ENCODE assay signal across 20 cellular contexts in genomic region chr11:34566209-34566551, GRCh38. TPM values are rescaled to one million over a fixed set of nuclear protein-coding genes. Genes with fewer than 3 reads are reported as not detected.
DNase-seq lines count a peak whose midpoint lies in the region; ATAC-seq and TF ChIP-seq lines count a peak whose summit lies in the region.
"Had no signal": no experiment of that assay in that cellular context is flagged by ENCODE, and none has a peak within 500 bp of the region (broad histone marks: within the 10 kb centered on the region; RNA-seq: fewer than 3 reads in every experiment).

No MANE protein-coding gene starts in this region.

- H3K4me3 ChIP-seq in WERI-Rb-1 (ENCODE audit: low read depth, low read length) (no peak overlapping the region), upper lobe of right lung (no peak overlapping the region)
- H3K4me3 ChIP-seq: GM12878, GM23248 had no signal

- H3K36me3 Mint-ChIP-seq in glutamatergic neuron (ENCODE audit: unreplicated experiment) = no peaks in the 10 kb centered on the region
- H3K36me3 Mint-ChIP-seq: CD4-positive, alpha-beta memory T cell had no signal

- ATAC-seq in upper lobe of right lung (no peak), left ventricle myocardium superior (no peak)

- no peaks in the 10 kb centered on the region for H3K9me3 Mint-ChIP-seq in glutamatergic neuron (ENCODE audit: unreplicated experiment)
- H3K9me3 Mint-ChIP-seq: CD4-positive, alpha-beta memory T cell had no signal

- H3K27ac Mint-ChIP-seq in glutamatergic neuron (ENCODE audit: unreplicated experiment) = no peak overlapping the region
- H3K27ac Mint-ChIP-seq: CD4-positive, alpha-beta memory T cell had no signal

- H3K4me3 Mint-ChIP-seq in glutamatergic neuron (ENCODE audit: unreplicated experiment) = no peak overlapping the region
- H3K4me3 Mint-ChIP-seq: CD4-positive, alpha-beta memory T cell had no signal

- H3K36me3 ChIP-seq in WERI-Rb-1 (no peaks in the 10 kb centered on the region), upper lobe of right lung (no peaks in the 10 kb centered on the region)

- intact Hi-C loops in upper lobe of right lung (cut with DNase I) (no loop called here), left ventricle myocardium superior (cut with micrococcal nuclease) (no loop called here)

- H3K4me1 ChIP-seq in upper lobe of right lung = no peaks in the 10 kb centered on the region

- DNase-seq in NCI-H82 (lab: John Stamatoyannopoulos, UW) (peak; percentile 56), NCI-H82 treated with DMSO at 0.1 percent for 48 hours (lab: John Stamatoyannopoulos, UW; ENCODE audit: unreplicated experiment) (no peak), Ammon's horn (ENCODE audit: low spot score) (peak; percentile 29), WERI-Rb-1 (peak; percentile 13), pons (ENCODE audit: low spot score) (peak; percentile 37), upper lobe of right lung (no peak), left ventricle myocardium superior (no peak), glutamatergic neuron (no peak)
- DNase-seq: C1 segment of cervical spinal cord; Calu3; CD4-positive, alpha-beta memory T cell; COR-L47; DMS153; DND-41; GM23248; H7; HCEC 1CT had no signal

- no peak for TF ChIP-seq CTCF in WERI-Rb-1 (IDR thresholded peaks at IDR 0.05; ENCODE audit: low read depth, low read length)
- TF ChIP-seq CTCF in upper lobe of right lung (IDR thresholded peaks at IDR 0.05) = no peak
- no peak for TF ChIP-seq CTCF in glutamatergic neuron (IDR thresholded peaks at IDR 0.05; ENCODE audit: partially characterized antibody, unreplicated experiment)

- no peaks in the 10 kb centered on the region for H3K9me3 ChIP-seq in WERI-Rb-1 (ENCODE audit: severe bottlenecking)
- no peaks in the 10 kb centered on the region for H3K9me3 ChIP-seq in upper lobe of right lung

- H3K4me1 Mint-ChIP-seq in glutamatergic neuron (ENCODE audit: low read depth, unreplicated experiment) = no peaks in the 10 kb centered on the region
- H3K4me1 Mint-ChIP-seq: CD4-positive, alpha-beta memory T cell had no signal

- peaks cover 3% of the 10 kb centered on the region for H3K27me3 Mint-ChIP-seq in glutamatergic neuron (ENCODE audit: unreplicated experiment)

- H3K27ac ChIP-seq in WERI-Rb-1 = peak overlapping the region; percentile 72
- H3K27ac ChIP-seq in upper lobe of right lung = no peak overlapping the region
- H3K27ac ChIP-seq: 22Rv1, GM23248 had no signal

- H3K27me3 ChIP-seq in WERI-Rb-1 (ENCODE audit: insufficient read depth, low read depth, severe bottlenecking) = no peaks in the 10 kb centered on the region
- no peaks in the 10 kb centered on the region for H3K27me3 ChIP-seq in upper lobe of right lung

RNA-seq across cellular contexts. Expression of gene ELF5, which starts 52.6 kb away (rescaled TPM):
- total RNA-seq in upper lobe of right lung (10.7 TPM), left ventricle myocardium superior (not detected), glutamatergic neuron (ENCODE audit: unreplicated experiment) (not detected)
- total RNA-seq: Calu3; CD4-positive, alpha-beta memory T cell; GM12878; GM23248; H1; H7 had no signal

RNA-seq across cellular contexts. Expression of gene EHF, which starts 54.7 kb away (rescaled TPM):
- 36.4 TPM for total RNA-seq in upper lobe of right lung
- 2.7 TPM for total RNA-seq in left ventricle myocardium superior
- total RNA-seq in glutamatergic neuron (ENCODE audit: unreplicated experiment) = not detected
- total RNA-seq: CD4-positive, alpha-beta memory T cell; GM23248; H1 had no signal

Comparison
In these comparisons a context has a peak if more than half of its experiments do, and no peak if none do; other contexts are left out.
1. DNase-seq: peak in NCI-H82 (single experiment), Ammon's horn (single experiment), WERI-Rb-1 (single experiment) and pons (single experiment); none in NCI-H82 treated with DMSO at 0.1 percent for 48 hours (single experiment), upper lobe of right lung (single experiment), left ventricle myocardium superior (single experiment) and glutamatergic neuron (single experiment).
2. RNA of gene ELF5, which starts 52.6 kb away (total RNA-seq): 10.7 TPM in upper lobe of right lung (single experiment); not detected in left ventricle myocardium superior (single experiment) and not detected in glutamatergic neuron (single experiment); every median in the first group is over 10 times any median in the second.
3. RNA of gene EHF, which starts 54.7 kb away (total RNA-seq): 36.4 TPM in upper lobe of right lung (single experiment); 2.7 TPM in left ventricle myocardium superior (single experiment) and not detected in glutamatergic neuron (single experiment); every median in the first group is over 10 times any median in the second.